Comparison of ENCODE assay signal across 1 cellular context in the genomic region with DNA sequence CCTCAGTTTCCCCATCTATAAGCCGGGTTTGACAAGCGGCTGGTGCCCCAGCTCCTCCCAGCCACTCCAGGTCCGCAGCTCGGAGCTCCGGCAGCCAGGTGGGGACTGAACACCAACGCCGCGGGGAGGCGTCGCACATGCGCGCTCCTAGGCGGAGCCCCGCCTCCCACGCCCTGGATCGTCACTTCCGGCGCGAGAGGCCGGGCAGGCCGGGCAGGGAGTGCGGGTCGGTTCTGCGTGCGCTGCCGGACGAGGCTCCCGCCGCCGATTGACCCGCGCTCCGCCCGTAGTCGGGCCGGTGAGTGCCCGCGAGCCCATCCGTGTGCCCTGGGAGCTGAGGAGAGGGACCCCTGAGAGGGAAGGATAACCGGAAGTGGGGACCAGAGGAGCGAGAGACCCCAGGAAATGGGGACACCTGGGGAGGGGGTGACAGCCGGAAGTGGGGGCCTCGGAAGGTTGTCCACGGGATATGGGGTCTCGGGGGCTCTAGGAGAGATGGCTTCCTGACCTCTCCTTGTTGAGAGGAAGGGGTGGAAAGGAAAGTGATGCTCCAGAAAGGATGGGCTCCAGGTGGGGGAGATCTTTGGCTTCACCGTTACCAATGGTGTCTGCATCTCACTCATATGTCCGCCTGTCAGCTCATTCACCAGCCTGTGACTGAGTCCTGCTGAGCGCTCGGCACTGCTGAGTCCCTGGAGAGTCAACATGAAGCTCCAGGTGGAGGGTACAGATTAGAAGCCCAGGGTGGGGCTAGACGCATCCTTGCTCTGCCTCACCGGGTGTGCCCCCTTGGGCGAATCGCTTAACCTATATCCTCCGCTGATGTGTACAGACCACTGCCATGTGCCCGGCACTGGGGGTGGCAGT.
TF ChIP-seq lines count a peak whose summit lies in the region.

A gene with protein sequence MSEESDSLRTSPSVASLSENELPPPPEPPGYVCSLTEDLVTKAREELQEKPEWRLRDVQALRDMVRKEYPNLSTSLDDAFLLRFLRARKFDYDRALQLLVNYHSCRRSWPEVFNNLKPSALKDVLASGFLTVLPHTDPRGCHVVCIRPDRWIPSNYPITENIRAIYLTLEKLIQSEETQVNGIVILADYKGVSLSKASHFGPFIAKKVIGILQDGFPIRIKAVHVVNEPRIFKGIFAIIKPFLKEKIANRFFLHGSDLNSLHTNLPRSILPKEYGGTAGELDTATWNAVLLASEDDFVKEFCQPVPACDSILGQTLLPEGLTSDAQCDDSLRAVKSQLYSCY (plus strand): TSS at position 181 of the 867 bp plus-strand sequence. CDS start 4,126 bp downstream, outside the sequence.

TF ChIP-seq in HepG2, 621 proteins besides CTCF, POLR2A, EP300 and RAD21 (continued from another document and continues in another):
- TF ChIP-seq, protein P1, sequence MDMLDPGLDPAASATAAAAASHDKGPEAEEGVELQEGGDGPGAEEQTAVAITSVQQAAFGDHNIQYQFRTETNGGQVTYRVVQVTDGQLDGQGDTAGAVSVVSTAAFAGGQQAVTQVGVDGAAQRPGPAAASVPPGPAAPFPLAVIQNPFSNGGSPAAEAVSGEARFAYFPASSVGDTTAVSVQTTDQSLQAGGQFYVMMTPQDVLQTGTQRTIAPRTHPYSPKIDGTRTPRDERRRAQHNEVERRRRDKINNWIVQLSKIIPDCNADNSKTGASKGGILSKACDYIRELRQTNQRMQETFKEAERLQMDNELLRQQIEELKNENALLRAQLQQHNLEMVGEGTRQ (IDR thresholded peaks at IDR 0.05; ENCODE audit: low read depth, low read length), result no peak
- TF ChIP-seq, protein P1 (CRISPR knock-in tag; IDR thresholded peaks at IDR 0.05; ENCODE audit: borderline replicate concordance), result no peak; the same call in 1 of the 2 replicates
- TF ChIP-seq ZNF713 (CRISPR knock-in tag; IDR thresholded peaks at IDR 0.05) (peak; percentile 100), NKX3-1 (CRISPR knock-in tag; IDR thresholded peaks at IDR 0.05) (0 out of 2 replicates have a peak, but pooled peaks have one; percentile 39), NCOA5 (CRISPR knock-in tag; IDR thresholded peaks at IDR 0.05) (no peak), ZNF33B (CRISPR knock-in tag; IDR thresholded peaks at IDR 0.05) (peak; percentile 95), ZNF552 (CRISPR knock-in tag; IDR thresholded peaks at IDR 0.05; ENCODE audit: borderline replicate concordance) (peak; percentile 99), MYNN (CRISPR knock-in tag; IDR thresholded peaks at IDR 0.05; ENCODE audit: low read depth) (peak; percentile 95), SMAD1 (CRISPR knock-in tag; IDR thresholded peaks at IDR 0.05; ENCODE audit: borderline replicate concordance, low read depth) (peak; percentile 99), NFIB (CRISPR knock-in tag; IDR thresholded peaks at IDR 0.05; ENCODE audit: borderline replicate concordance) (no peak), ZHX2 (IDR thresholded peaks at IDR 0.05; ENCODE audit: low read depth) (peak; percentile 87), ZHX2 (CRISPR knock-in tag; IDR thresholded peaks at IDR 0.05; ENCODE audit: borderline replicate concordance) (no peak), MNT (IDR thresholded peaks at IDR 0.05) (peak; percentile 54), HIVEP1 (CRISPR knock-in tag; IDR thresholded peaks at IDR 0.05) (peak; percentile 88), XBP1 (CRISPR knock-in tag; IDR thresholded peaks at IDR 0.05) (no peak; the same call in 1 of the 2 replicates), ZNF263 (CRISPR knock-in tag; IDR thresholded peaks at IDR 0.05) (peak; percentile 72; the same call in 1 of the 2 replicates), SCMH1 (CRISPR knock-in tag; IDR thresholded peaks at IDR 0.05; ENCODE audit: borderline replicate concordance) (no peak), ZNF781 (CRISPR knock-in tag; IDR thresholded peaks at IDR 0.05; ENCODE audit: borderline replicate concordance, not compliant biosample characterization) (no peak), DMAP1 (CRISPR knock-in tag; IDR thresholded peaks at IDR 0.05) (peak; percentile 90; the same call in 1 of the 2 replicates), HNRNPK (IDR thresholded peaks at IDR 0.05; ENCODE audit: low read depth, low read length, poor library complexity, severe bottlenecking) (peak; percentile 87), FOXA1 (IDR thresholded peaks at IDR 0.05) (no peak), FOXA1 (CRISPR knock-in tag; IDR thresholded peaks at IDR 0.05) (peak; percentile 47), NR2F6 (IDR thresholded peaks at IDR 0.05) (no peak), NR2F6 (CRISPR knock-in tag; IDR thresholded peaks at IDR 0.05) (peak; percentile 75; the same call in 1 of the 2 replicates), MBD4 (IDR thresholded peaks at IDR 0.05; ENCODE audit: borderline replicate concordance, low read length) (no peak), ZBTB7B (CRISPR knock-in tag; IDR thresholded peaks at IDR 0.05) (peak; percentile 80), SALL1 (CRISPR knock-in tag; IDR thresholded peaks at IDR 0.05) (peak; percentile 94), KLF6 (CRISPR knock-in tag; IDR thresholded peaks at IDR 0.05) (peak; percentile 62; the same call in 1 of the 2 replicates), PRMT3 (CRISPR knock-in tag; IDR thresholded peaks at IDR 0.05; ENCODE audit: borderline replicate concordance, low read depth) (no peak), ZNF782 (CRISPR knock-in tag; IDR thresholded peaks at IDR 0.05; ENCODE audit: borderline replicate concordance) (peak; percentile 99), GABPB1 (CRISPR knock-in tag; IDR thresholded peaks at IDR 0.05) (peak; percentile 100), ZFP37 (CRISPR knock-in tag; IDR thresholded peaks at IDR 0.05; ENCODE audit: borderline replicate concordance) (0 out of 2 replicates have a peak, but pooled peaks have one; percentile 84), ZBTB10 (CRISPR knock-in tag; IDR thresholded peaks at IDR 0.05; ENCODE audit: borderline replicate concordance) (peak; percentile 31; the same call in 1 of the 2 replicates), KAT2B (IDR thresholded peaks at IDR 0.05; ENCODE audit: borderline replicate concordance, low read depth, low read length) (no peak)
- TF ChIP-seq, protein P2, sequence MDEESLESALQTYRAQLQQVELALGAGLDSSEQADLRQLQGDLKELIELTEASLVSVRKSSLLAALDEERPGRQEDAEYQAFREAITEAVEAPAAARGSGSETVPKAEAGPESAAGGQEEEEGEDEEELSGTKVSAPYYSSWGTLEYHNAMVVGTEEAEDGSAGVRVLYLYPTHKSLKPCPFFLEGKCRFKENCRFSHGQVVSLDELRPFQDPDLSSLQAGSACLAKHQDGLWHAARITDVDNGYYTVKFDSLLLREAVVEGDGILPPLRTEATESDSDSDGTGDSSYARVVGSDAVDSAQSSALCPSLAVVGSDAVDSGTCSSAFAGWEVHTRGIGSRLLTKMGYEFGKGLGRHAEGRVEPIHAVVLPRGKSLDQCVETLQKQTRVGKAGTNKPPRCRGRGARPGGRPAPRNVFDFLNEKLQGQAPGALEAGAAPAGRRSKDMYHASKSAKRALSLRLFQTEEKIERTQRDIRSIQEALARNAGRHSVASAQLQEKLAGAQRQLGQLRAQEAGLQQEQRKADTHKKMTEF (CRISPR knock-in tag; IDR thresholded peaks at IDR 0.05), result peak; percentile 99
- TF ChIP-seq, protein P3, sequence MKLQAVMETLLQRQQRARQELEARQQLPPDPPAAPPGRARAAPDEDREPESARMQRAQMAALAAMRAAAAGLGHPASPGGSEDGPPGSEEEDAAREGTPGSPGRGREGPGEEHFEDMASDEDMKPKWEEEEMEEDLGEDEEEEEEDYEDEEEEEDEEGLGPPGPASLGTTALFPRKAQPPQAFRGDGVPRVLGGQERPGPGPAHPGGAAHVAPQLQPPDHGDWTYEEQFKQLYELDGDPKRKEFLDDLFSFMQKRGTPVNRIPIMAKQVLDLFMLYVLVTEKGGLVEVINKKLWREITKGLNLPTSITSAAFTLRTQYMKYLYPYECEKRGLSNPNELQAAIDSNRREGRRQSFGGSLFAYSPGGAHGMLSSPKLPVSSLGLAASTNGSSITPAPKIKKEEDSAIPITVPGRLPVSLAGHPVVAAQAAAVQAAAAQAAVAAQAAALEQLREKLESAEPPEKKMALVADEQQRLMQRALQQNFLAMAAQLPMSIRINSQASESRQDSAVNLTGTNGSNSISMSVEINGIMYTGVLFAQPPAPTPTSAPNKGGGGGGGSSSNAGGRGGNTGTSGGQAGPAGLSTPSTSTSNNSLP (IDR thresholded peaks at IDR 0.05; ENCODE audit: low read depth, low read length), result no peak
- TF ChIP-seq, protein P4, sequence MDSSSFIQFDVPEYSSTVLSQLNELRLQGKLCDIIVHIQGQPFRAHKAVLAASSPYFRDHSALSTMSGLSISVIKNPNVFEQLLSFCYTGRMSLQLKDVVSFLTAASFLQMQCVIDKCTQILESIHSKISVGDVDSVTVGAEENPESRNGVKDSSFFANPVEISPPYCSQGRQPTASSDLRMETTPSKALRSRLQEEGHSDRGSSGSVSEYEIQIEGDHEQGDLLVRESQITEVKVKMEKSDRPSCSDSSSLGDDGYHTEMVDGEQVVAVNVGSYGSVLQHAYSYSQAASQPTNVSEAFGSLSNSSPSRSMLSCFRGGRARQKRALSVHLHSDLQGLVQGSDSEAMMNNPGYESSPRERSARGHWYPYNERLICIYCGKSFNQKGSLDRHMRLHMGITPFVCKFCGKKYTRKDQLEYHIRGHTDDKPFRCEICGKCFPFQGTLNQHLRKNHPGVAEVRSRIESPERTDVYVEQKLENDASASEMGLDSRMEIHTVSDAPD (CRISPR knock-in tag; IDR thresholded peaks at IDR 0.05), result no peak; the same call in 1 of the 2 replicates
- TF ChIP-seq, protein P5, sequence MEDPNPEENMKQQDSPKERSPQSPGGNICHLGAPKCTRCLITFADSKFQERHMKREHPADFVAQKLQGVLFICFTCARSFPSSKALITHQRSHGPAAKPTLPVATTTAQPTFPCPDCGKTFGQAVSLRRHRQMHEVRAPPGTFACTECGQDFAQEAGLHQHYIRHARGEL (CRISPR knock-in tag; IDR thresholded peaks at IDR 0.05), result peak; percentile 84
